Comparison of ENCODE assay signal across 11 cellular contexts in genomic region chr20:60695223-60695622, GRCh38.
A peak's percentile ranks its signal among the peaks of the same experiment; 100 is the strongest.
DNase-seq lines count a peak whose midpoint lies in the region; ATAC-seq and TF ChIP-seq lines count a peak whose summit lies in the region.
"Had no signal": no experiment of that assay in that cellular context is flagged by ENCODE, and none has a peak within 500 bp of the region (broad histone marks: within the 10 kb centered on the region; RNA-seq: fewer than 3 reads in every experiment).

No MANE protein-coding gene starts in this region.

- H3K4me3 Mint-ChIP-seq in activated T-helper 17 cell treated with anti-CD3 and anti-CD28 coated beads, Interleukin-2, amount 50 U/mL, for 72 hours: no peak overlapping the region

- H3K27me3 ChIP-seq in AG04450 (ENCODE audit: control insufficient read depth, insufficient read depth, low read length): no peaks in the 10 kb centered on the region
- H3K27me3 ChIP-seq in H7 (ENCODE audit: control insufficient read depth, insufficient read depth, low read length): no peaks in the 10 kb centered on the region

- H3K27ac Mint-ChIP-seq in activated T-helper 17 cell treated with anti-CD3 and anti-CD28 coated beads, Interleukin-2, amount 50 U/mL, for 72 hours: no peak overlapping the region

- H3K4me1 Mint-ChIP-seq in activated T-helper 17 cell treated with anti-CD3 and anti-CD28 coated beads, Interleukin-2, amount 50 U/mL, for 72 hours: no peaks in the 10 kb centered on the region

- CTCF ChIA-PET in AG04450 (lab: Charles Lee): interaction anchor here (1.2 kb wide), 1 partner anchor 484 kb away, joined by 3 read pairs; no protein-coding TSS in a partner anchor
- CTCF ChIA-PET in HEK293 (lab: Yijun Ruan, JAX): interaction anchor here (0.9 kb wide), 1 partner anchor 209 kb away, joined by 3 read pairs; no protein-coding TSS in a partner anchor

- POLR2A ChIA-PET in AG04450 (lab: Yijun Ruan, JAX): no interaction called here
- POLR2A ChIA-PET in HEK293 (lab: Yijun Ruan, JAX): no interaction called here

- peak; percentile 71 for DNase-seq in AG04450 (ENCODE audit: low read depth, low spot score)
- peak; percentile 9 for DNase-seq in left kidney (ENCODE audit: low read depth, low spot score)
- no peak for DNase-seq in H7
- no peak for DNase-seq in dedifferentiated amniotic fluid mesenchymal stem cell (ENCODE audit: extremely low spot score)
- DNase-seq in ureter (ENCODE audit: low spot score): no peak
- DNase-seq: small intestine had no signal

- TF ChIP-seq CTCF in AG04450 (IDR thresholded peaks at IDR 0.05; ENCODE audit: low read depth, low read length) (no peak), HEK293 (tag by site-specific recombination; IDR thresholded peaks at IDR 0.05) (no peak)

- no peak overlapping the region for H3K4me3 ChIP-seq in AG04450 (ENCODE audit: low read depth, low read length)
- no peak overlapping the region for H3K4me3 ChIP-seq in HEK293 (ENCODE audit: low read depth, low read length)
- H3K4me3 ChIP-seq in H7 (ENCODE audit: insufficient read depth, low read depth, low read length): no peak overlapping the region
- H3K4me3 ChIP-seq: thoracic aorta had no signal

- H3K9me3 ChIP-seq in AG04450 (ENCODE audit: control insufficient read depth, insufficient read depth, low read length) (no peaks in the 10 kb centered on the region), HEK293 (ENCODE audit: control insufficient read depth, insufficient read depth, low read depth, low read length) (no peaks in the 10 kb centered on the region)
- H3K9me3 ChIP-seq: thoracic aorta had no signal

- H3K27me3 Mint-ChIP-seq in activated T-helper 17 cell treated with anti-CD3 and anti-CD28 coated beads, Interleukin-2, amount 50 U/mL, for 72 hours: peaks cover 15% of the 10 kb centered on the region

- no peaks in the 10 kb centered on the region for H3K36me3 Mint-ChIP-seq in activated T-helper 17 cell treated with anti-CD3 and anti-CD28 coated beads, Interleukin-2, amount 50 U/mL, for 72 hours (ENCODE audit: low read depth)

- H3K9me3 Mint-ChIP-seq in activated T-helper 17 cell treated with anti-CD3 and anti-CD28 coated beads, Interleukin-2, amount 50 U/mL, for 72 hours: no peaks in the 10 kb centered on the region

- H3K27ac ChIP-seq in AG04450 (ENCODE audit: low read depth, low read length): no peak overlapping the region
- H3K27ac ChIP-seq in HEK293 (ENCODE audit: extremely low read depth, low read depth, low read length): no peak overlapping the region
- H3K27ac ChIP-seq: thoracic aorta had no signal

- no peaks in the 10 kb centered on the region for H3K4me1 ChIP-seq in HEK293 (ENCODE audit: control insufficient read depth, insufficient read depth, low read length)

- ATAC-seq in activated T-helper 17 cell treated with anti-CD3 and anti-CD28 coated beads, Interleukin-2, amount 50 U/mL, for 72 hours (replicated peaks): peak; percentile 83
- ATAC-seq in GM19397 (IDR thresholded peaks at IDR 0.05; ENCODE audit: unreplicated experiment): no peak
- ATAC-seq: SK-N-SH treated with all-trans-retinoic acid at 6 μM for 48 hours had no signal

- H3K36me3 ChIP-seq in HEK293 (ENCODE audit: control insufficient read depth in 2 of 2, insufficient read depth in 1 of 2, low read length in 2 of 2) (no peaks in the 10 kb centered on the region), H7 (replicated peaks; ENCODE audit: control insufficient read depth, insufficient read depth, low read length) (no peaks in the 10 kb centered on the region)
- H3K36me3 ChIP-seq: thoracic aorta had no signal

TF ChIP-seq in HEK293, 187 proteins besides CTCF, POLR2A, EP300 and RAD21:
- peak; percentile 41; the same call in 1 of the 2 replicates for TF ChIP-seq OSR2 (tag by site-specific recombination; IDR thresholded peaks at IDR 0.05)
- no peak for TF ChIP-seq HOXA7 (CRISPR knock-in tag; IDR thresholded peaks at IDR 0.05; ENCODE audit: borderline replicate concordance)

Comparison
In these comparisons a context has a peak if more than half of its experiments do, and no peak if none do; other contexts are left out.
1. DNase-seq: peak in AG04450 (single experiment) and left kidney (single experiment); none in H7 (single experiment), dedifferentiated amniotic fluid mesenchymal stem cell (single experiment) and ureter (single experiment).